ENCODE assay signal across 17 cellular contexts in genomic region chr15:91408476-91409076, GRCh38.
DNase-seq lines count a peak whose midpoint lies in the region; ATAC-seq and TF ChIP-seq lines count a peak whose summit lies in the region.
"Had no signal": no experiment of that assay in that cellular context is flagged by ENCODE, and none has a peak within 500 bp of the region (broad histone marks: within the 10 kb centered on the region; RNA-seq: fewer than 3 reads in every experiment).

No MANE protein-coding gene starts in this region.

- peaks cover 2% of the 10 kb centered on the region for H3K9me3 ChIP-seq in aorta (ENCODE audit: control insufficient read depth, low read length)
- no peaks in the 10 kb centered on the region for H3K9me3 ChIP-seq in osteoblast (ENCODE audit: low read depth, low read length)
- H3K9me3 ChIP-seq: spleen, uterus had no signal

- intact Hi-C loops in Right ventricle myocardium inferior (cut with DNase I): no loop called here
- intact Hi-C loops in cardiac septum (cut with DNase I): loop anchor here (10.0 kb wide), 1 partner anchor 104 kb away; no protein-coding TSS in a partner anchor
- intact Hi-C loops in left colon (cut with DNase I, micrococcal nuclease): no loop called here
- intact Hi-C loops in aorta (cut with DNase I): no loop called here

- peaks cover 0 to 2% of the 10 kb centered on the region in 2 donors for H3K4me1 ChIP-seq in aorta (ENCODE audit: control insufficient read depth in 1 of 2, insufficient read depth in 2 of 2, low read length in 2 of 2)
- peaks cover 6% of the 10 kb centered on the region for H3K4me1 ChIP-seq in osteoblast (ENCODE audit: insufficient read depth, low read length)

- 9% methylated on average over 9 of the region's 9 CpGs for WGBS in aorta, 2 donors

- H4K20me1 ChIP-seq in osteoblast (ENCODE audit: insufficient read depth, low read length): no peaks in the 10 kb centered on the region

- H3K27ac ChIP-seq in aorta (ENCODE audit: low read depth in 1 of 2, low read length in 2 of 2): no peak overlapping the region
- no peak overlapping the region for H3K27ac ChIP-seq in osteoblast (ENCODE audit: low read depth, low read length)
- H3K27ac ChIP-seq: GM23248, spleen, uterus had no signal

- H3K4me3 ChIP-seq in cardiac fibroblast (replicated peaks in 1 of 2; ENCODE audit: low read depth in 2 of 2, low read length in 2 of 2): no peak overlapping the region
- no peak overlapping the region for H3K4me3 ChIP-seq in aorta (ENCODE audit: low read length in 2 of 2)
- H3K4me3 ChIP-seq in osteoblast (ENCODE audit: insufficient read depth, low read length): no peak overlapping the region
- H3K4me3 ChIP-seq: GM23248, spleen, uterus had no signal

- H3K4me2 ChIP-seq in osteoblast (ENCODE audit: insufficient read depth, low read length): no peak overlapping the region

- TF ChIP-seq CTCF in cardiac fibroblast (IDR thresholded peaks at IDR 0.05; ENCODE audit: low read depth, low read length): no peak
- TF ChIP-seq CTCF in osteoblast (IDR thresholded peaks at IDR 0.05; ENCODE audit: extremely low read depth, low read depth, low read length): no peak

- no peaks in the 10 kb centered on the region for H3K36me3 ChIP-seq in aorta (ENCODE audit: control insufficient read depth in 1 of 2, insufficient read depth in 2 of 2, low read length in 1 of 2)
- H3K36me3 ChIP-seq in osteoblast (ENCODE audit: insufficient read depth, low read length): no peaks in the 10 kb centered on the region
- H3K36me3 ChIP-seq: spleen, uterus had no signal

- ATAC-seq in Right ventricle myocardium inferior: peak; percentile 70
- ATAC-seq in left colon: peak; percentile 67
- ATAC-seq in aorta (ENCODE audit: low FRiP score): peak; percentile 33
- no peak for ATAC-seq in HG03521 (IDR thresholded peaks at IDR 0.05; ENCODE audit: unreplicated experiment)
- ATAC-seq: WTC11 had no signal

- H3K27me3 ChIP-seq in aorta (ENCODE audit: control insufficient read depth in 1 of 2, insufficient read depth in 2 of 2, low read length in 1 of 2): peaks cover 0 to 2% of the 10 kb centered on the region in 2 donors
- no peaks in the 10 kb centered on the region for H3K27me3 ChIP-seq in osteoblast (ENCODE audit: insufficient read depth, low read length)
- H3K27me3 ChIP-seq: uterus had no signal

- no peak for DNase-seq in Right ventricle myocardium inferior (ENCODE audit: missing footprints)
- no peak for DNase-seq in cardiac septum (ENCODE audit: low spot score)
- DNase-seq in cardiac fibroblast (ENCODE audit: low read depth in 2 of 2): peak; percentile 10 to 45
- DNase-seq in left colon: no peak
- DNase-seq in aorta: no peak
- no peak for DNase-seq in osteoblast (ENCODE audit: insufficient read length, low spot score, missing footprints)
- no peak for DNase-seq in NCI-H526 treated with DMSO at 0.1 percent for 48 hours (lab: John Stamatoyannopoulos, UW)
- DNase-seq: activated T-cell treated with anti-CD3 and anti-CD28 coated beads for 4 hours; AML-193; effector memory CD4-positive, alpha-beta T cell; GM23248; KBM-7; SHP77 treated with DMSO at 0.1 percent for 48 hours; spleen had no signal

- no peaks in the 10 kb centered on the region for H3K79me2 ChIP-seq in osteoblast (ENCODE audit: insufficient read depth, low read length)

- no peak overlapping the region for H2AFZ ChIP-seq in osteoblast (ENCODE audit: low read length)
- H2AFZ ChIP-seq: GM23248 had no signal

Comparison
In these comparisons a context has a peak if more than half of its experiments do, and no peak if none do; other contexts are left out.
1. DNase-seq: peak in cardiac fibroblast (2 of 2); none in Right ventricle myocardium inferior (single experiment), cardiac septum (single experiment), left colon (0 of 2), aorta (0 of 2), osteoblast (single experiment) and NCI-H526 treated with DMSO at 0.1 percent for 48 hours (single experiment).